In the genomic region with DNA sequence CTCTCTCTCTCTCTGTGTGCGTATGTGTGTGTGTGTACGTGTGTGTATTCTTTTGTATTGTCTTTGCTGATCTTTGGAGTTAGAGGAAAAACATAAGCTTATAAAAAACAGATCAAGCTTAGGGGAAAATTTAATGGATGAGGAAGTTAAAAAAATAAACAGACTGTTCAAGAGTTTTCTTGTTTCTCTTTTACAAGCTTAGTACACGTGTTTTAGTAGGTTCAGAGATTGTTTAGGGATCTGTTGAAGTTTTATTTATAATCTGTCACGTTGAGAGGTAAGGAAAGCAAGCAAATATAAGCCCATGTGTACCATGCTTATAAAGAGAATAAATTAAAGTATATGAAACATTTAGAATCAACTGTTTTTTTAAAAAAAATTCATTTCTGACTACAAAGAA, we compare ENCODE assay signal across 25 cellular contexts.
"Had no signal": no experiment of that assay in that cellular context is flagged by ENCODE, and none has a peak within 500 bp of the region (broad histone marks: within the 10 kb centered on the region; RNA-seq: fewer than 3 reads in every experiment).

No MANE protein-coding gene starts in this region.

- H3K36me3 ChIP-seq: brain microvascular endothelial cell had no signal

- DNase-seq: activated CD4-positive, alpha-beta memory T cell treated with anti-CD3 and anti-CD28 coated beads for 36 hours; activated CD4-positive, alpha-beta T cell treated with anti-CD3 and anti-CD28 coated beads for 36 hours; activated CD4-positive, alpha-beta T cell treated with anti-CD3 and anti-CD28 coated beads, Interleukin-2, amount 10 ng/mL, durations not matched to agents 24 days and 14 days; activated CD4-positive, CD25-positive, alpha-beta regulatory T cell; activated CD4-positive, CD25-positive, alpha-beta regulatory T cell treated with anti-CD3 and anti-CD28 coated beads, Interleukin-2, amount 50 U/mL, for 72 hours; activated CD8-positive, alpha-beta memory T cell treated with anti-CD3 and anti-CD28 coated beads, Interleukin-2, amount 10 ng/mL, durations not matched to agents 7 days and 5 days; activated CD8-positive, alpha-beta memory T cell treated with anti-CD3 and anti-CD28 coated beads, Interleukin-2, amount 50 U/mL, for 4 hours; activated CD8-positive, alpha-beta T cell treated with anti-CD3 and anti-CD28 coated beads, Interleukin-2, amount 10 ng/mL, durations not matched to agents 7 days and 5 days; activated gamma-delta T cell; activated naive CD4-positive, alpha-beta T cell; activated naive CD8-positive, alpha-beta T cell treated with anti-CD3 and anti-CD28 coated beads, Interleukin-2, amount 10 ng/mL, durations not matched to agents 7 days and 5 days; activated T-cell treated with anti-CD3 and anti-CD28 coated beads, Interleukin-2, amount 50 U/mL, for 1 hour; activated T-cell treated with anti-CD3 and anti-CD28 coated beads, Interleukin-2, amount 50 U/mL, for 72 hours; amniotic stem cell; anterior cingulate cortex; brain microvascular endothelial cell; dorsolateral prefrontal cortex; effector memory CD4-positive, alpha-beta T cell; endodermal cell; foreskin fibroblast; head of caudate nucleus; T-helper 2 cell had no signal

- ATAC-seq: activated CD4-positive, alpha-beta T cell treated with anti-CD3 and anti-CD28 coated beads for 36 hours; activated CD8-positive, alpha-beta memory T cell treated with anti-CD3 and anti-CD28 coated beads, Interleukin-2, amount 10 ng/mL, durations not matched to agents 7 days and 5 days; activated CD8-positive, alpha-beta T cell treated with anti-CD3 and anti-CD28 coated beads, Interleukin-2, amount 10 ng/mL, durations not matched to agents 7 days and 5 days; activated naive CD4-positive, alpha-beta T cell treated with anti-CD3 and anti-CD28 coated beads, Interleukin-2, amount 50 U/mL, for 72 hours; activated T-cell treated with anti-CD3 and anti-CD28 coated beads, Interleukin-2, amount 50 U/mL, for 72 hours; esophagus mucosa had no signal

- H3K27ac ChIP-seq: brain microvascular endothelial cell, coronary artery, dorsolateral prefrontal cortex had no signal

- H3K4me3 ChIP-seq: coronary artery, dorsolateral prefrontal cortex had no signal

- H3K27me3 ChIP-seq: brain microvascular endothelial cell, dorsolateral prefrontal cortex had no signal
